ENCODE assay signal across 1 cellular context in the genomic region with DNA sequence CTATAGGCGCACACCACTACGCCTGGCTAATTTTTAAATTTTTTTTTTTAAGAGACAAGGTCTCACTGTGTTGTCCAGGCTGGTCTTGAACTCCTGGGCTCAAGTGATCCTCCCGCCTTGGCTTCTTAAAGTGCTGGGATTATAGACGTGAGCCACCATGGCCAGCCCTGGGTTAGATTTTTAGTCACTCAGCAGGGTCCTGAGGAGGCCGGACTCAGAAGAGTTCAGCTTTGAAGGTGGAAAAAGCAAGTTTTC.
TF ChIP-seq lines count a peak whose summit lies in the region.

No MANE protein-coding gene starts in this region.

TF ChIP-seq in HEK293T, 16 proteins besides CTCF, POLR2A, EP300 and RAD21 (continued from another document):
- no peak for TF ChIP-seq LEF1 (IDR thresholded peaks at IDR 0.05; ENCODE audit: borderline replicate concordance)
- TF ChIP-seq NFRKB (IDR thresholded peaks at IDR 0.05) = no peak
- TF ChIP-seq BHLHE40 (IDR thresholded peaks at IDR 0.05; ENCODE audit: borderline replicate concordance) = no peak
- no peak for TF ChIP-seq ZNF384 (IDR thresholded peaks at IDR 0.05)
- TF ChIP-seq ELF4 (IDR thresholded peaks at IDR 0.05) = no peak
- no peak for TF ChIP-seq TARDBP (IDR thresholded peaks at IDR 0.05)
- TF ChIP-seq FOXK2 (IDR thresholded peaks at IDR 0.05) = no peak
- no peak for TF ChIP-seq SUZ12 (IDR thresholded peaks at IDR 0.05)
- TF ChIP-seq FOXM1 (IDR thresholded peaks at IDR 0.05; ENCODE audit: borderline replicate concordance) = no peak
- TF ChIP-seq L3MBTL2 (conservative IDR thresholded peaks at IDR 0.05) = no peak
- no peak for TF ChIP-seq FOXA1 (IDR thresholded peaks at IDR 0.05)
